20 cellular contexts compared by ENCODE assay signal in genomic region chr12:30646821-30647220, GRCh38. TPM values are rescaled to one million over a fixed set of nuclear protein-coding genes. Genes with fewer than 3 reads are reported as not detected.
A peak's percentile ranks its signal among the peaks of the same experiment; 100 is the strongest.
DNase-seq lines count a peak whose midpoint lies in the region; ATAC-seq, FAIRE-seq and TF ChIP-seq lines count a peak whose summit lies in the region.
"Had no signal": no experiment of that assay in that cellular context is flagged by ENCODE, and none has a peak within 500 bp of the region (broad histone marks: within the 10 kb centered on the region; RNA-seq: fewer than 3 reads in every experiment).

No MANE protein-coding gene starts in this region.

- H3K4me3 ChIP-seq in GM23338 (no peak overlapping the region), fibroblast of pulmonary artery (replicated peaks; ENCODE audit: low read depth, low read length) (no peak overlapping the region)
- H3K4me3 ChIP-seq in CD4-positive, alpha-beta memory T cell (ENCODE audit: low read length in 2 of 2), result no peak overlapping the region
- H3K4me3 ChIP-seq: HAP-1 had no signal

- no peaks in the 10 kb centered on the region for H3K9me3 Mint-ChIP-seq in GM23338
- peaks cover 3% of the 10 kb centered on the region for H3K9me3 Mint-ChIP-seq in mesothelial cell of epicardium
- no peaks in the 10 kb centered on the region for H3K9me3 Mint-ChIP-seq in CD4-positive, alpha-beta memory T cell
- H3K9me3 Mint-ChIP-seq: CD4-positive, alpha-beta T cell; HFFc6 had no signal

- H3K36me3 Mint-ChIP-seq in GM23338 (ENCODE audit: low read depth) (peaks cover 5% of the 10 kb centered on the region; the same call in 1 of the 3 replicates), mesothelial cell of epicardium (peaks cover 26% of the 10 kb centered on the region)
- peaks cover 40 to 51% of the 10 kb centered on the region in 2 donors for H3K36me3 Mint-ChIP-seq in CD4-positive, alpha-beta memory T cell

- no peaks in the 10 kb centered on the region for H3K36me3 ChIP-seq in GM23338 (ENCODE audit: insufficient read depth)
- H3K36me3 ChIP-seq in CD4-positive, alpha-beta memory T cell (ENCODE audit: insufficient read depth, low read length), result no peaks in the 10 kb centered on the region
- H3K36me3 ChIP-seq: HAP-1 had no signal

- H3K4me3 Mint-ChIP-seq in GM23338, result no peak overlapping the region
- no peak overlapping the region for H3K4me3 Mint-ChIP-seq in mesothelial cell of epicardium
- no peak overlapping the region for H3K4me3 Mint-ChIP-seq in CD4-positive, alpha-beta memory T cell
- H3K4me3 Mint-ChIP-seq: B cell; CD4-positive, alpha-beta T cell; HFFc6 had no signal

- H3K4me1 Mint-ChIP-seq in GM23338 (peaks cover 23% of the 10 kb centered on the region; the same call in 2 of the 3 replicates), mesothelial cell of epicardium (peaks cover 5% of the 10 kb centered on the region)
- H3K4me1 Mint-ChIP-seq in CD4-positive, alpha-beta memory T cell, result peaks cover 0 to 6% (median 4%) of the 10 kb centered on the region in 4 donors
- H3K4me1 Mint-ChIP-seq: B cell had no signal

- no peaks in the 10 kb centered on the region for H3K27me3 Mint-ChIP-seq in GM23338 (ENCODE audit: insufficient read depth, low read depth, poor library complexity)
- H3K27me3 Mint-ChIP-seq in mesothelial cell of epicardium (ENCODE audit: low read depth), result no peaks in the 10 kb centered on the region
- H3K27me3 Mint-ChIP-seq in CD4-positive, alpha-beta memory T cell, result no peaks in the 10 kb centered on the region
- H3K27me3 Mint-ChIP-seq: B cell; CD4-positive, alpha-beta T cell had no signal

- FAIRE-seq in GM12891 (lab: Jason Lieb, UNC), result no peak
- FAIRE-seq: H1 had no signal

- H3K79me2 ChIP-seq in GM23338 (replicated peaks; ENCODE audit: insufficient read depth), result no peaks in the 10 kb centered on the region; the same call in 1 of the 2 replicates

- intact Hi-C loops in CD4-positive, alpha-beta memory T cell (cut with micrococcal nuclease), result no loop called here

- H3K9me3 ChIP-seq in CD4-positive, alpha-beta memory T cell (ENCODE audit: control insufficient read depth in 1 of 2, low read length in 2 of 2), result no peaks in the 10 kb centered on the region
- H3K9me3 ChIP-seq: HAP-1 had no signal

- TF ChIP-seq CTCF in GM23338 (conservative IDR thresholded peaks at IDR 0.05; ENCODE audit: low read depth in 2 of 2) (no peak), fibroblast of pulmonary artery (IDR thresholded peaks at IDR 0.05; ENCODE audit: low read length, missing control alignments) (no peak), mesothelial cell of epicardium (IDR thresholded peaks at IDR 0.05; ENCODE audit: unreplicated experiment) (no peak)

- DNase-seq in GM23338 (ENCODE audit: low spot score), result no peak
- peak; percentile 10 for DNase-seq in astrocyte of the hippocampus (ENCODE audit: low read depth, low spot score)
- peak; percentile 14 for DNase-seq in fibroblast of pulmonary artery (ENCODE audit: low read depth)
- DNase-seq in mesothelial cell of epicardium (ENCODE audit: low spot score in 2 of 2, unreplicated experiment in 2 of 2), result no peak
- no peak for DNase-seq in GM12891 (ENCODE audit: insufficient read length, low spot score)
- DNase-seq in CD4-positive, alpha-beta memory T cell, result no peak
- no peak for DNase-seq in HT-29 (ENCODE audit: low spot score)
- no peak for DNase-seq in SW480 (ENCODE audit: low spot score)
- DNase-seq: ACHN; C1 segment of cervical spinal cord; CD4-positive, alpha-beta T cell; COR-L47; DMS153; DMS79 treated with DMSO at 0.1 percent for 48 hours; EL; HFFc6; KBM-7 had no signal

- H3K27ac Mint-ChIP-seq in GM23338 (peak overlapping the region; percentile 63; the same call in 1 of the 2 replicates), mesothelial cell of epicardium (peak overlapping the region; percentile 17)
- H3K27ac Mint-ChIP-seq in CD4-positive, alpha-beta memory T cell, result no peak overlapping the region
- H3K27ac Mint-ChIP-seq: B cell; CD4-positive, alpha-beta T cell; HFFc6 had no signal

- no peak for TF ChIP-seq POLR2A in GM12891 (IDR thresholded peaks at IDR 0.05; ENCODE audit: low read depth, low read length)

- no peaks in the 10 kb centered on the region for H3K27me3 ChIP-seq in GM23338 (ENCODE audit: insufficient read depth)
- H3K27me3 ChIP-seq in CD4-positive, alpha-beta memory T cell (ENCODE audit: insufficient read depth, low read length), result no peaks in the 10 kb centered on the region

- H4K20me1 ChIP-seq in GM23338 (replicated peaks; ENCODE audit: insufficient read depth), result no peaks in the 10 kb centered on the region

- no peaks in the 10 kb centered on the region for H3F3A ChIP-seq in GM23338 (replicated peaks; ENCODE audit: low read depth)

- CTCF ChIA-PET in CD4-positive, alpha-beta memory T cell (lab: Charles Lee; ENCODE audit: partially characterized antibody), result no interaction called here

- H3K4me1 ChIP-seq in GM23338 (ENCODE audit: insufficient read depth), result peaks cover 12% of the 10 kb centered on the region
- no peaks in the 10 kb centered on the region for H3K4me1 ChIP-seq in CD4-positive, alpha-beta memory T cell (ENCODE audit: insufficient read depth, low read length)

- H3K27ac ChIP-seq in GM23338 (ENCODE audit: low read depth), result no peak overlapping the region
- no peak overlapping the region for H3K27ac ChIP-seq in CD4-positive, alpha-beta memory T cell (ENCODE audit: low read depth, low read length)

- POLR2A ChIA-PET in CD4-positive, alpha-beta memory T cell (lab: Charles Lee; ENCODE audit: partially characterized antibody), result no interaction called here

- H2AFZ ChIP-seq in GM23338, result no peak overlapping the region

- no peaks in the 10 kb centered on the region for H3K9me2 ChIP-seq in GM23338 (ENCODE audit: insufficient read depth)

- no peak for ATAC-seq in GM23338

- no peak overlapping the region for H3K4me2 ChIP-seq in GM23338

TF ChIP-seq in GM23338, 12 proteins besides CTCF, POLR2A, EP300 and RAD21 (continues in another document):
- TF ChIP-seq POLR2AphosphoS5 (IDR thresholded peaks at IDR 0.05; ENCODE audit: low read depth), result no peak
- TF ChIP-seq JUNB (IDR thresholded peaks at IDR 0.05; ENCODE audit: unreplicated experiment), result no peak
- no peak for TF ChIP-seq STAT1 (IDR thresholded peaks at IDR 0.05; ENCODE audit: unreplicated experiment)

TF ChIP-seq in GM12891, 5 proteins besides CTCF, POLR2A, EP300 and RAD21:
- TF ChIP-seq POLR2AphosphoS5 (IDR thresholded peaks at IDR 0.05; ENCODE audit: low read depth, low read length), result no peak
- no peak for TF ChIP-seq SPI1 (IDR thresholded peaks at IDR 0.05; ENCODE audit: low read depth, low read length)
- no peak for TF ChIP-seq TAF1 (IDR thresholded peaks at IDR 0.05; ENCODE audit: low read depth, low read length)
- TF ChIP-seq PAX5 (IDR thresholded peaks at IDR 0.05; ENCODE audit: insufficient read depth, low read length, severe bottlenecking), result no peak
- no peak for TF ChIP-seq POU2F2 (IDR thresholded peaks at IDR 0.05; ENCODE audit: low read depth, low read length)

RNA-seq across cellular contexts. Expression of gene IPO8, which starts 48.8 kb away (rescaled TPM):
- total RNA-seq in GM23338 (2014; rRNA removed; shearing (Covaris generic)), result 53.6 and 58.2 TPM in 2 replicates
- polyA plus RNA-seq in GM23338 (2016; fragmentation: Nextera tagmentation; extraction: Ambion mirVana), result 11.2 and 13.4 TPM in 2 replicates
- 33.1 to 36.6 TPM (median 36.4 TPM) in 3 replicates for total RNA-seq in mesothelial cell of epicardium
- 15.0 TPM for polyA plus RNA-seq in GM12891 (2012; ENCODE audit: low read depth, missing spikeins)
- 10 to 100 TPM; 50.2 to 60.5 TPM for total RNA-seq in CD4-positive, alpha-beta memory T cell
- 10 to 100 TPM in 1 of 2 donors, 1 to 10 TPM in 1; 7.9 to 14.5 TPM for polyA plus RNA-seq in CD4-positive, alpha-beta memory T cell
- 14.9 and 21.1 TPM in 2 replicates for total RNA-seq in HT-29 (2014; rRNA removed; shearing (Covaris generic))

Comparison
In these comparisons a context has a peak if more than half of its experiments do, and no peak if none do; other contexts are left out.
1. DNase-seq: peak in astrocyte of the hippocampus (single experiment) and fibroblast of pulmonary artery (single experiment); none in GM23338 (single experiment), mesothelial cell of epicardium (0 of 2), GM12891 (single experiment), CD4-positive, alpha-beta memory T cell (0 of 5), HT-29 (single experiment) and SW480 (single experiment).
2. H3K27ac Mint-ChIP-seq: peak in GM23338 (single experiment) and mesothelial cell of epicardium (single experiment); none in CD4-positive, alpha-beta memory T cell (0 of 7).